In the genomic region with DNA sequence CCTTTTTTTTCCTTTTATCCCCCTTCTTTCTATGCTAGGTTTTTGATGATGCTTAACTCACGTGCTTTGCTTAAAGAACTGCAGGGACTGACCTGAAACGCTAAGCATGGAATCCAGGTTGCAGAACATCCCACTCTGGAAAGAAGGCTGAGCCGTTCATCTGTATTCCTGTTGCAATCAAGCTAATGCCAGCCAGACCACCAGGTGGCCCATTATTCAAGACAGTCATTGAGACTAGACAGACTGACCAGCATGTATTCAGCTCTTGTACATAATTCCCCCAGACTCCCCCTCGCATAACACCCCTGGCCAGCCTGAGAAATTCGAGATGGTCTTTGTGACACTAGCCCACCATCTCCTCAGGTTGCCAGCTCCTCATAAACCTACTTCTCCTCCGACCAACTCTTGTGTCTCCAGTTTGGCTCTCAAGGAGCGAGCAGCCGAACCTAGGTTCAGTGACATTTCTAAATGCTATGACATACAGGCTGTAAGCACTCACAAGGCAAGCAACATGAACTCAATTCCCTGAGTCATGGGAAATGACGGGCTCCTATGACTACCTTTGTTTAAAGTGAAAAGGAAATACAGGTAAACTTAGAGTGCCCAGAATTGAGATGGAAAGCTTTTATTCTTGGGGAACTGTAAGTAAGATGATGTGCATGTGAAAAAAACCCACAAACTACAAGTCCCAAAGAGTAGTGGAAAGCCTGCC, we compare ENCODE assay signal across 14 cellular contexts.
DNase-seq lines count a peak whose midpoint lies in the region; ATAC-seq and TF ChIP-seq lines count a peak whose summit lies in the region.
"Had no signal": no experiment of that assay in that cellular context is flagged by ENCODE, and none has a peak within 500 bp of the region (broad histone marks: within the 10 kb centered on the region; RNA-seq: fewer than 3 reads in every experiment).

No MANE protein-coding gene starts in this region.

- intact Hi-C loops in left ventricle myocardium superior (cut with micrococcal nuclease), result no loop called here

- no peaks in the 10 kb centered on the region for H3K9me3 ChIP-seq in cardiac muscle cell (ENCODE audit: low read depth)

- H3K4me1 ChIP-seq in cardiac muscle cell (ENCODE audit: low read depth), result no peaks in the 10 kb centered on the region

- peaks cover 2% of the 10 kb centered on the region for H3K36me3 Mint-ChIP-seq in activated naive CD8-positive, alpha-beta T cell treated with anti-CD3 and anti-CD28 coated beads for 36 hours

- ATAC-seq in left ventricle myocardium superior (no peak), SK-N-SH treated with all-trans-retinoic acid at 6 μM for 48 hours (peak; percentile 45; the same call in 1 of the 3 replicates), esophagus mucosa (peak; percentile 78), HG03571 (IDR thresholded peaks at IDR 0.05; ENCODE audit: unreplicated experiment) (no peak)
- ATAC-seq: activated CD4-positive, alpha-beta T cell treated with anti-CD3 and anti-CD28 coated beads for 36 hours had no signal

- no peak overlapping the region for H3K4me3 ChIP-seq in cardiac muscle cell
- H3K4me3 ChIP-seq: PC-9 had no signal

- H3K27me3 ChIP-seq in cardiac muscle cell, result no peaks in the 10 kb centered on the region

- H3K36me3 ChIP-seq in cardiac muscle cell, result no peaks in the 10 kb centered on the region

- DNase-seq in cardiac muscle cell (ENCODE audit: low read depth in 1 of 2, low spot score in 1 of 2), result no peak
- no peak for DNase-seq in left ventricle myocardium superior
- no peak for DNase-seq in activated naive CD8-positive, alpha-beta T cell treated with anti-CD3 and anti-CD28 coated beads for 36 hours
- DNase-seq in AG08395 (ENCODE audit: low spot score), result no peak
- DNase-seq in mesenteric fat pad (ENCODE audit: low spot score), result no peak
- DNase-seq: activated CD4-positive, alpha-beta T cell treated with anti-CD3 and anti-CD28 coated beads for 36 hours; activated T-cell treated with anti-CD3 and anti-CD28 coated beads, Interleukin-2, amount 50 U/mL, for 1 hour; NCI-H446; PC-9; T-helper 2 cell had no signal

- peak; percentile 7 for TF ChIP-seq CTCF in cardiac muscle cell (IDR thresholded peaks at IDR 0.05; ENCODE audit: low read depth, low read length)

- H3K27ac ChIP-seq in cardiac muscle cell, result no peak overlapping the region
- H3K27ac ChIP-seq: PC-9 had no signal

- peaks cover 17% of the 10 kb centered on the region for H3K27me3 Mint-ChIP-seq in activated naive CD8-positive, alpha-beta T cell treated with anti-CD3 and anti-CD28 coated beads for 36 hours
- H3K27me3 Mint-ChIP-seq: dendritic cell treated with granulocyte-macrophage colony-stimulating factor and Interleukin-4, amounts not matched to agents 40 ng/mL and 50 ng/mL, for 4 days had no signal

- no peaks in the 10 kb centered on the region for H3K4me1 Mint-ChIP-seq in activated naive CD8-positive, alpha-beta T cell treated with anti-CD3 and anti-CD28 coated beads for 36 hours
- H3K4me1 Mint-ChIP-seq: activated CD4-positive, alpha-beta T cell treated with anti-CD3 and anti-CD28 coated beads for 36 hours had no signal

- H3K27ac Mint-ChIP-seq in activated naive CD8-positive, alpha-beta T cell treated with anti-CD3 and anti-CD28 coated beads for 36 hours, result no peak overlapping the region
- H3K27ac Mint-ChIP-seq: activated CD4-positive, alpha-beta T cell treated with anti-CD3 and anti-CD28 coated beads for 36 hours; dendritic cell treated with granulocyte-macrophage colony-stimulating factor and Interleukin-4, amounts not matched to agents 40 ng/mL and 50 ng/mL, for 4 days had no signal

- no peak overlapping the region for H3K4me3 Mint-ChIP-seq in activated naive CD8-positive, alpha-beta T cell treated with anti-CD3 and anti-CD28 coated beads for 36 hours
- H3K4me3 Mint-ChIP-seq: activated CD4-positive, alpha-beta T cell treated with anti-CD3 and anti-CD28 coated beads for 36 hours; dendritic cell treated with granulocyte-macrophage colony-stimulating factor and Interleukin-4, amounts not matched to agents 40 ng/mL and 50 ng/mL, for 4 days had no signal

- peaks cover 8% of the 10 kb centered on the region for H3K9me3 Mint-ChIP-seq in activated naive CD8-positive, alpha-beta T cell treated with anti-CD3 and anti-CD28 coated beads for 36 hours

TF ChIP-seq in SK-N-SH treated with all-trans-retinoic acid at 6 μM for 48 hours, 23 proteins besides CTCF, POLR2A, EP300 and RAD21:
- TF ChIP-seq, protein P1, sequence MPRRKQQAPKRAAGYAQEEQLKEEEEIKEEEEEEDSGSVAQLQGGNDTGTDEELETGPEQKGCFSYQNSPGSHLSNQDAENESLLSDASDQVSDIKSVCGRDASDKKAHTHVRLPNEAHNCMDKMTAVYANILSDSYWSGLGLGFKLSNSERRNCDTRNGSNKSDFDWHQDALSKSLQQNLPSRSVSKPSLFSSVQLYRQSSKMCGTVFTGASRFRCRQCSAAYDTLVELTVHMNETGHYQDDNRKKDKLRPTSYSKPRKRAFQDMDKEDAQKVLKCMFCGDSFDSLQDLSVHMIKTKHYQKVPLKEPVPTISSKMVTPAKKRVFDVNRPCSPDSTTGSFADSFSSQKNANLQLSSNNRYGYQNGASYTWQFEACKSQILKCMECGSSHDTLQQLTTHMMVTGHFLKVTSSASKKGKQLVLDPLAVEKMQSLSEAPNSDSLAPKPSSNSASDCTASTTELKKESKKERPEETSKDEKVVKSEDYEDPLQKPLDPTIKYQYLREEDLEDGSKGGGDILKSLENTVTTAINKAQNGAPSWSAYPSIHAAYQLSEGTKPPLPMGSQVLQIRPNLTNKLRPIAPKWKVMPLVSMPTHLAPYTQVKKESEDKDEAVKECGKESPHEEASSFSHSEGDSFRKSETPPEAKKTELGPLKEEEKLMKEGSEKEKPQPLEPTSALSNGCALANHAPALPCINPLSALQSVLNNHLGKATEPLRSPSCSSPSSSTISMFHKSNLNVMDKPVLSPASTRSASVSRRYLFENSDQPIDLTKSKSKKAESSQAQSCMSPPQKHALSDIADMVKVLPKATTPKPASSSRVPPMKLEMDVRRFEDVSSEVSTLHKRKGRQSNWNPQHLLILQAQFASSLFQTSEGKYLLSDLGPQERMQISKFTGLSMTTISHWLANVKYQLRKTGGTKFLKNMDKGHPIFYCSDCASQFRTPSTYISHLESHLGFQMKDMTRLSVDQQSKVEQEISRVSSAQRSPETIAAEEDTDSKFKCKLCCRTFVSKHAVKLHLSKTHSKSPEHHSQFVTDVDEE (CRISPR knock-in tag; IDR thresholded peaks at IDR 0.05), result no peak
- TF ChIP-seq, protein P2, sequence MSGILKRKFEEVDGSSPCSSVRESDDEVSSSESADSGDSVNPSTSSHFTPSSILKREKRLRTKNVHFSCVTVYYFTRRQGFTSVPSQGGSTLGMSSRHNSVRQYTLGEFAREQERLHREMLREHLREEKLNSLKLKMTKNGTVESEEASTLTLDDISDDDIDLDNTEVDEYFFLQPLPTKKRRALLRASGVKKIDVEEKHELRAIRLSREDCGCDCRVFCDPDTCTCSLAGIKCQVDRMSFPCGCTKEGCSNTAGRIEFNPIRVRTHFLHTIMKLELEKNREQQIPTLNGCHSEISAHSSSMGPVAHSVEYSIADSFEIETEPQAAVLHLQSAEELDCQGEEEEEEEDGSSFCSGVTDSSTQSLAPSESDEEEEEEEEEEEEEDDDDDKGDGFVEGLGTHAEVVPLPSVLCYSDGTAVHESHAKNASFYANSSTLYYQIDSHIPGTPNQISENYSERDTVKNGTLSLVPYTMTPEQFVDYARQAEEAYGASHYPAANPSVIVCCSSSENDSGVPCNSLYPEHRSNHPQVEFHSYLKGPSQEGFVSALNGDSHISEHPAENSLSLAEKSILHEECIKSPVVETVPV (CRISPR knock-in tag; IDR thresholded peaks at IDR 0.05), result no peak
- TF ChIP-seq RARB (CRISPR knock-in tag; IDR thresholded peaks at IDR 0.05) (no peak), ARNTL (CRISPR knock-in tag; IDR thresholded peaks at IDR 0.05; ENCODE audit: borderline replicate concordance, low read depth) (no peak), TCF4 (CRISPR knock-in tag; IDR thresholded peaks at IDR 0.05; ENCODE audit: borderline replicate concordance) (no peak), ZFP3 (CRISPR knock-in tag; IDR thresholded peaks at IDR 0.05) (no peak), ZNF565 (CRISPR knock-in tag; conservative IDR thresholded peaks at IDR 0.05; ENCODE audit: low read depth) (no peak)

Comparison
In these comparisons a context has a peak if more than half of its experiments do, and no peak if none do; other contexts are left out.
1. ATAC-seq: peak in SK-N-SH treated with all-trans-retinoic acid at 6 μM for 48 hours (single experiment) and esophagus mucosa (single experiment); none in left ventricle myocardium superior (single experiment) and HG03571 (single experiment).